23 cellular contexts compared by ENCODE assay signal in genomic region chr18:23209796-23210195, GRCh38.
DNase-seq lines count a peak whose midpoint lies in the region; ATAC-seq and TF ChIP-seq lines count a peak whose summit lies in the region.
"Had no signal": no experiment of that assay in that cellular context is flagged by ENCODE, and none has a peak within 500 bp of the region (broad histone marks: within the 10 kb centered on the region; RNA-seq: fewer than 3 reads in every experiment).

No MANE protein-coding gene starts in this region.

- H3K36me3 ChIP-seq in OCI-LY1 (ENCODE audit: insufficient read depth, low read length), result no peaks in the 10 kb centered on the region

- CTCF ChIA-PET in activated CD4-positive, alpha-beta T cell treated with anti-CD3 and anti-CD28 coated beads for 36 hours (lab: Charles Lee), result no interaction called here
- CTCF ChIA-PET in activated CD4-positive, alpha-beta T cell treated with anti-CD3 and anti-CD28 coated beads, Interleukin-2, amount 10 ng/mL, durations not matched to agents 7 days and 5 days (lab: Charles Lee), result interaction anchor here (0.9 kb wide), 1 partner anchor 14 kb away, joined by 3 read pairs; no protein-coding TSS in a partner anchor

- peaks cover 2% of the 10 kb centered on the region for H3K36me3 Mint-ChIP-seq in activated CD4-positive, alpha-beta T cell treated with anti-CD3 and anti-CD28 coated beads for 36 hours (ENCODE audit: low read depth)
- H3K36me3 Mint-ChIP-seq in activated CD4-positive, alpha-beta T cell treated with anti-CD3 and anti-CD28 coated beads, Interleukin-2, amount 10 ng/mL, durations not matched to agents 7 days and 5 days (ENCODE audit: low read depth), result peaks cover 6% of the 10 kb centered on the region

- no peak overlapping the region for H2AFZ ChIP-seq in OCI-LY1 (ENCODE audit: low read length)
- H2AFZ ChIP-seq: GM23248 had no signal

- H4K20me1 ChIP-seq in OCI-LY1 (ENCODE audit: insufficient read depth, low read length), result no peaks in the 10 kb centered on the region

- no peak for DNase-seq in activated CD4-positive, alpha-beta T cell treated with anti-CD3 and anti-CD28 coated beads for 36 hours
- no peak for DNase-seq in activated CD4-positive, alpha-beta T cell treated with anti-CD3 and anti-CD28 coated beads, Interleukin-2, amount 10 ng/mL, durations not matched to agents 7 days and 5 days
- peak; percentile 31 for DNase-seq in astrocyte of the hippocampus (ENCODE audit: low read depth, low spot score)
- DNase-seq in myocyte (ENCODE audit: low read depth), result peak; percentile 45
- no peak for DNase-seq in HPDE6-E6E7 (ENCODE audit: extremely low spot score)
- DNase-seq in activated T-cell treated with anti-CD3 and anti-CD28 coated beads for 4 hours, result no peak
- DNase-seq: 8988T; CD4-positive, alpha-beta T cell; DMS153; EL; GM23248; HCEC 1CT; KBM-7; NCI-H1694 treated with DMSO at 0.1 percent for 48 hours; NCI-H2107; NCI-H510A; NCI-H748 treated with DMSO at 0.1 percent for 48 hours; NK-92 treated with Interleukin-12 subunit alpha and Interleukin-12 subunit beta, amount 100 ng/mL, for 24 hours; OCI-M1; Right ventricle myocardium superior had no signal

- peaks cover 27% of the 10 kb centered on the region for H3K4me1 Mint-ChIP-seq in activated CD4-positive, alpha-beta T cell treated with anti-CD3 and anti-CD28 coated beads for 36 hours
- H3K4me1 Mint-ChIP-seq in activated CD4-positive, alpha-beta T cell treated with anti-CD3 and anti-CD28 coated beads, Interleukin-2, amount 10 ng/mL, durations not matched to agents 7 days and 5 days, result no peaks in the 10 kb centered on the region

- H3K4me3 ChIP-seq in OCI-LY1 (ENCODE audit: low read depth, low read length, poor library complexity, severe bottlenecking), result no peak overlapping the region
- H3K4me3 ChIP-seq: GM23248 had no signal

- peaks cover under 1% of the 10 kb centered on the region; the same call in 1 of the 2 replicates for H3K9me3 ChIP-seq in OCI-LY1 (ENCODE audit: low read length)

- H3K4me1 ChIP-seq in OCI-LY1 (ENCODE audit: insufficient read depth, low read length, severe bottlenecking), result peaks cover 13% of the 10 kb centered on the region

- POLR2A ChIA-PET in activated CD4-positive, alpha-beta T cell treated with anti-CD3 and anti-CD28 coated beads for 36 hours (lab: Charles Lee), result no interaction called here
- POLR2A ChIA-PET in activated CD4-positive, alpha-beta T cell treated with anti-CD3 and anti-CD28 coated beads, Interleukin-2, amount 10 ng/mL, durations not matched to agents 7 days and 5 days (lab: Charles Lee), result no interaction called here

- intact Hi-C loops in activated CD4-positive, alpha-beta T cell treated with anti-CD3 and anti-CD28 coated beads for 36 hours (cut with DNase I, micrococcal nuclease), result loop anchor here (1.0 kb wide), 1 partner anchor 22 kb away; no protein-coding TSS in a partner anchor

- no peaks in the 10 kb centered on the region for H3K9me2 ChIP-seq in OCI-LY1 (ENCODE audit: low read depth, low read length)

- no peaks in the 10 kb centered on the region for H3K79me2 ChIP-seq in OCI-LY1 (ENCODE audit: insufficient read depth, low read length)

- ATAC-seq in activated CD4-positive, alpha-beta T cell treated with anti-CD3 and anti-CD28 coated beads for 36 hours, result no peak
- no peak for ATAC-seq in HG02623 (IDR thresholded peaks at IDR 0.05; ENCODE audit: unreplicated experiment)

- no peaks in the 10 kb centered on the region for H3K27me3 Mint-ChIP-seq in activated CD4-positive, alpha-beta T cell treated with anti-CD3 and anti-CD28 coated beads for 36 hours
- H3K27me3 Mint-ChIP-seq in activated CD4-positive, alpha-beta T cell treated with anti-CD3 and anti-CD28 coated beads, Interleukin-2, amount 10 ng/mL, durations not matched to agents 7 days and 5 days, result no peaks in the 10 kb centered on the region

- peak overlapping the region; percentile 33 for H3K27ac Mint-ChIP-seq in activated CD4-positive, alpha-beta T cell treated with anti-CD3 and anti-CD28 coated beads for 36 hours
- no peak overlapping the region for H3K27ac Mint-ChIP-seq in activated CD4-positive, alpha-beta T cell treated with anti-CD3 and anti-CD28 coated beads, Interleukin-2, amount 10 ng/mL, durations not matched to agents 7 days and 5 days
- H3K27ac Mint-ChIP-seq: B cell; CD4-positive, alpha-beta T cell had no signal

- H3K27me3 ChIP-seq in OCI-LY1 (ENCODE audit: insufficient read depth, low read length), result no peaks in the 10 kb centered on the region

- peak overlapping the region; percentile 45 for H3K27ac ChIP-seq in OCI-LY1 (ENCODE audit: low read depth, low read length, poor library complexity, severe bottlenecking)
- H3K27ac ChIP-seq: GM23248 had no signal

- no peaks in the 10 kb centered on the region for H3F3A ChIP-seq in OCI-LY1 (ENCODE audit: insufficient read depth, low read length)

- no peak for TF ChIP-seq CTCF in OCI-LY1 (IDR thresholded peaks at IDR 0.05; ENCODE audit: low read length)

- H3K9me3 Mint-ChIP-seq in activated CD4-positive, alpha-beta T cell treated with anti-CD3 and anti-CD28 coated beads for 36 hours (ENCODE audit: low read depth), result peaks cover 7% of the 10 kb centered on the region
- H3K9me3 Mint-ChIP-seq in activated CD4-positive, alpha-beta T cell treated with anti-CD3 and anti-CD28 coated beads, Interleukin-2, amount 10 ng/mL, durations not matched to agents 7 days and 5 days, result peaks cover 8% of the 10 kb centered on the region
- H3K9me3 Mint-ChIP-seq: CD4-positive, alpha-beta T cell had no signal

- no peak overlapping the region for H3K4me3 Mint-ChIP-seq in activated CD4-positive, alpha-beta T cell treated with anti-CD3 and anti-CD28 coated beads for 36 hours
- no peak overlapping the region for H3K4me3 Mint-ChIP-seq in activated CD4-positive, alpha-beta T cell treated with anti-CD3 and anti-CD28 coated beads, Interleukin-2, amount 10 ng/mL, durations not matched to agents 7 days and 5 days
- H3K4me3 Mint-ChIP-seq: B cell; CD4-positive, alpha-beta T cell had no signal

- H3K4me2 ChIP-seq in OCI-LY1 (ENCODE audit: low read length), result no peak overlapping the region; the same call in 1 of the 2 replicates

- H3K9ac ChIP-seq in OCI-LY1 (ENCODE audit: low read length), result no peak overlapping the region
- H3K9ac ChIP-seq: GM23248 had no signal

Comparison
In these comparisons a context has a peak if more than half of its experiments do, and no peak if none do; other contexts are left out.
1. DNase-seq: peak in astrocyte of the hippocampus (single experiment) and myocyte (single experiment); none in activated CD4-positive, alpha-beta T cell treated with anti-CD3 and anti-CD28 coated beads for 36 hours (single experiment), activated CD4-positive, alpha-beta T cell treated with anti-CD3 and anti-CD28 coated beads, Interleukin-2, amount 10 ng/mL, durations not matched to agents 7 days and 5 days (single experiment), HPDE6-E6E7 (single experiment) and activated T-cell treated with anti-CD3 and anti-CD28 coated beads for 4 hours (single experiment).